ENCODE assay signal across 13 cellular contexts in genomic region chr10:72106896-72107295, GRCh38. TPM values are rescaled to one million over a fixed set of nuclear protein-coding genes. Genes with fewer than 3 reads are reported as not detected.
DNase-seq lines count a peak whose midpoint lies in the region; ATAC-seq and TF ChIP-seq lines count a peak whose summit lies in the region.
"Had no signal": no experiment of that assay in that cellular context is flagged by ENCODE, and none has a peak within 500 bp of the region (broad histone marks: within the 10 kb centered on the region; RNA-seq: fewer than 3 reads in every experiment).

No MANE protein-coding gene starts in this region.

- no peak for ATAC-seq in activated CD8-positive, alpha-beta memory T cell treated with anti-CD3 and anti-CD28 coated beads, Interleukin-2, amount 10 ng/mL, durations not matched to agents 7 days and 5 days
- no peak for ATAC-seq in activated naive CD8-positive, alpha-beta T cell treated with anti-CD3 and anti-CD28 coated beads, Interleukin-2, amount 50 U/mL, for 24 hours
- ATAC-seq in natural killer cell = no peak

- H3K4me1 ChIP-seq in uterus = no peaks in the 10 kb centered on the region
- peaks cover 0 to 10% (median 2%) of the 10 kb centered on the region in 4 donors for H3K4me1 ChIP-seq in Peyer's patch

- TF ChIP-seq POLR2A in uterus (IDR thresholded peaks at IDR 0.05) (no peak), Peyer's patch (IDR thresholded peaks at IDR 0.05) (no peak)

- TF ChIP-seq CTCF in natural killer cell (IDR thresholded peaks at IDR 0.05) = no peak
- no peak for TF ChIP-seq CTCF in uterus (IDR thresholded peaks at IDR 0.05)
- no peak for TF ChIP-seq CTCF in Peyer's patch (IDR thresholded peaks at IDR 0.05)

- no peak for DNase-seq in activated CD8-positive, alpha-beta memory T cell treated with anti-CD3 and anti-CD28 coated beads, Interleukin-2, amount 10 ng/mL, durations not matched to agents 7 days and 5 days
- DNase-seq in activated CD8-positive, alpha-beta memory T cell treated with anti-CD3 and anti-CD28 coated beads for 24 hours = no peak
- no peak for DNase-seq in activated naive CD8-positive, alpha-beta T cell treated with anti-CD3 and anti-CD28 coated beads, Interleukin-2, amount 50 U/mL, for 24 hours
- DNase-seq in natural killer cell = no peak
- DNase-seq in hepatic stellate cell (ENCODE audit: low spot score) = no peak
- DNase-seq in uterus = no peak
- no peak for DNase-seq in Peyer's patch
- DNase-seq: activated CD4-positive, alpha-beta T cell treated with anti-CD3 and anti-CD28 coated beads for 48 hours; adrenal gland; NCI-H524 treated with DMSO at 0.1 percent for 48 hours had no signal

- no peaks in the 10 kb centered on the region for H3K27me3 ChIP-seq in uterus
- H3K27me3 ChIP-seq in Peyer's patch = no peaks in the 10 kb centered on the region
- H3K27me3 ChIP-seq: adrenal gland had no signal

- H3K9me3 Mint-ChIP-seq in activated CD8-positive, alpha-beta memory T cell treated with anti-CD3 and anti-CD28 coated beads, Interleukin-2, amount 10 ng/mL, durations not matched to agents 7 days and 5 days (ENCODE audit: low read depth) = no peaks in the 10 kb centered on the region
- H3K9me3 Mint-ChIP-seq in activated naive CD8-positive, alpha-beta T cell treated with anti-CD3 and anti-CD28 coated beads, Interleukin-2, amount 50 U/mL, for 24 hours = no peaks in the 10 kb centered on the region
- no peaks in the 10 kb centered on the region for H3K9me3 Mint-ChIP-seq in natural killer cell
- H3K9me3 Mint-ChIP-seq: dendritic cell treated with granulocyte-macrophage colony-stimulating factor and Interleukin-4, amounts not matched to agents 40 ng/mL and 50 ng/mL, for 4 days had no signal

- H3K4me3 Mint-ChIP-seq in activated CD8-positive, alpha-beta memory T cell treated with anti-CD3 and anti-CD28 coated beads, Interleukin-2, amount 10 ng/mL, durations not matched to agents 7 days and 5 days = peak overlapping the region; percentile 66
- H3K4me3 Mint-ChIP-seq in activated naive CD8-positive, alpha-beta T cell treated with anti-CD3 and anti-CD28 coated beads, Interleukin-2, amount 50 U/mL, for 24 hours = peak overlapping the region; percentile 77
- peak overlapping the region; percentile 52 for H3K4me3 Mint-ChIP-seq in natural killer cell
- H3K4me3 Mint-ChIP-seq: dendritic cell treated with granulocyte-macrophage colony-stimulating factor and Interleukin-4, amounts not matched to agents 40 ng/mL and 50 ng/mL, for 4 days had no signal

- H3K27ac Mint-ChIP-seq in activated CD8-positive, alpha-beta memory T cell treated with anti-CD3 and anti-CD28 coated beads, Interleukin-2, amount 10 ng/mL, durations not matched to agents 7 days and 5 days = peak overlapping the region; percentile 86
- H3K27ac Mint-ChIP-seq in activated naive CD8-positive, alpha-beta T cell treated with anti-CD3 and anti-CD28 coated beads, Interleukin-2, amount 50 U/mL, for 24 hours = peak overlapping the region; percentile 91
- peak overlapping the region; percentile 42 to 73 for H3K27ac Mint-ChIP-seq in natural killer cell
- H3K27ac Mint-ChIP-seq: dendritic cell treated with granulocyte-macrophage colony-stimulating factor and Interleukin-4, amounts not matched to agents 40 ng/mL and 50 ng/mL, for 4 days had no signal

- peaks cover 9% of the 10 kb centered on the region; the same call in 1 of the 2 replicates for H3K36me3 ChIP-seq in KOPT-K1 (ENCODE audit: insufficient read depth, low read length)
- no peaks in the 10 kb centered on the region for H3K36me3 ChIP-seq in uterus
- H3K36me3 ChIP-seq in Peyer's patch = peaks cover 0 to 6% (median 0%) of the 10 kb centered on the region in 3 donors

- H3K27ac ChIP-seq in KOPT-K1 (ENCODE audit: low read depth, low read length, poor library complexity, severe bottlenecking) (peak overlapping the region; percentile 71), uterus (peak overlapping the region in 1 of 2 donors; percentile 34), Peyer's patch (no peak overlapping the region)
- H3K27ac ChIP-seq: adrenal gland had no signal

- intact Hi-C loops in natural killer cell (cut with micrococcal nuclease) = no loop called here
- intact Hi-C loops in uterus (cut with DNase I; ENCODE audit: low total_unique reads) = no loop called here

- H3K4me3 ChIP-seq in uterus (no peak overlapping the region), Peyer's patch (no peak overlapping the region)
- H3K4me3 ChIP-seq: adrenal gland, K562 had no signal

- CTCF ChIA-PET in activated CD8-positive, alpha-beta memory T cell treated with anti-CD3 and anti-CD28 coated beads, Interleukin-2, amount 10 ng/mL, durations not matched to agents 7 days and 5 days (lab: Charles Lee) = interaction anchor here (1.1 to 1.3 kb wide), 2 partner anchors 8 to 17 kb away, joined by 3 read pairs; no protein-coding TSS in a partner anchor

- H3K9me3 ChIP-seq in KOPT-K1 (ENCODE audit: insufficient read depth, low read length, poor library complexity, severe bottlenecking) (no peaks in the 10 kb centered on the region), uterus (no peaks in the 10 kb centered on the region), Peyer's patch (no peaks in the 10 kb centered on the region)
- H3K9me3 ChIP-seq: adrenal gland had no signal

- peaks cover 41% of the 10 kb centered on the region for H3K4me1 Mint-ChIP-seq in activated CD8-positive, alpha-beta memory T cell treated with anti-CD3 and anti-CD28 coated beads, Interleukin-2, amount 10 ng/mL, durations not matched to agents 7 days and 5 days
- H3K4me1 Mint-ChIP-seq in activated naive CD8-positive, alpha-beta T cell treated with anti-CD3 and anti-CD28 coated beads, Interleukin-2, amount 50 U/mL, for 24 hours = peaks cover 77% of the 10 kb centered on the region
- H3K4me1 Mint-ChIP-seq in natural killer cell = peaks cover 13 to 21% of the 10 kb centered on the region in 2 donors

- no peaks in the 10 kb centered on the region for H3K27me3 Mint-ChIP-seq in activated CD8-positive, alpha-beta memory T cell treated with anti-CD3 and anti-CD28 coated beads, Interleukin-2, amount 10 ng/mL, durations not matched to agents 7 days and 5 days
- H3K27me3 Mint-ChIP-seq in activated naive CD8-positive, alpha-beta T cell treated with anti-CD3 and anti-CD28 coated beads, Interleukin-2, amount 50 U/mL, for 24 hours = no peaks in the 10 kb centered on the region
- H3K27me3 Mint-ChIP-seq in natural killer cell (ENCODE audit: low read depth in 2 of 2) = no peaks in the 10 kb centered on the region
- H3K27me3 Mint-ChIP-seq: dendritic cell treated with granulocyte-macrophage colony-stimulating factor and Interleukin-4, amounts not matched to agents 40 ng/mL and 50 ng/mL, for 4 days had no signal

- H3K36me3 Mint-ChIP-seq in activated CD8-positive, alpha-beta memory T cell treated with anti-CD3 and anti-CD28 coated beads, Interleukin-2, amount 10 ng/mL, durations not matched to agents 7 days and 5 days = peaks cover 18% of the 10 kb centered on the region
- peaks cover 31% of the 10 kb centered on the region for H3K36me3 Mint-ChIP-seq in activated naive CD8-positive, alpha-beta T cell treated with anti-CD3 and anti-CD28 coated beads, Interleukin-2, amount 50 U/mL, for 24 hours (ENCODE audit: low read depth)
- H3K36me3 Mint-ChIP-seq in natural killer cell = peaks cover under 1% of the 10 kb centered on the region

RNA-seq across cellular contexts. Expression of gene SPOCK2, which starts 18.5 kb away (rescaled TPM):
- total RNA-seq in activated CD8-positive, alpha-beta memory T cell treated with anti-CD3 and anti-CD28 coated beads, Interleukin-2, amount 10 ng/mL, durations not matched to agents 7 days and 5 days = 100 to 1,000 TPM in 1 of 2 experiments, 10 to 100 TPM in 1; 51.9 to 127 TPM
- total RNA-seq in natural killer cell (100 to 1,000 TPM; 258 to 329 (median 293) TPM), uterus (10 to 100 TPM in 1 of 4 donors, 1 to 10 TPM in 3; 1.8 to 18.7 (median 4.5) TPM), Peyer's patch (10 to 100 TPM in 3 of 4 donors, 1 to 10 TPM in 1; 8.3 to 54.5 (median 11.4) TPM)
